Comparison of ENCODE assay signal across 16 cellular contexts in genomic region chr7:148584154-148584827, GRCh38. TPM values are rescaled to one million over a fixed set of nuclear protein-coding genes. Genes with fewer than 3 reads are reported as not detected.
DNase-seq lines count a peak whose midpoint lies in the region; ATAC-seq lines count a peak whose summit lies in the region.
"Had no signal": no experiment of that assay in that cellular context is flagged by ENCODE, and none has a peak within 500 bp of the region (broad histone marks: within the 10 kb centered on the region; RNA-seq: fewer than 3 reads in every experiment).

No MANE protein-coding gene starts in this region.

- H3K79me2 ChIP-seq in mesendoderm (ENCODE audit: control insufficient read depth, insufficient read depth, low read length) = no peaks in the 10 kb centered on the region

- H2AK5ac ChIP-seq in mesendoderm (ENCODE audit: low read length) = no peak overlapping the region

- H3K4me1 Mint-ChIP-seq in activated CD4-positive, alpha-beta T cell treated with anti-CD3 and anti-CD28 coated beads for 36 hours = peaks cover 27% of the 10 kb centered on the region
- H3K4me1 Mint-ChIP-seq in activated T-helper 17 cell treated with anti-CD3 and anti-CD28 coated beads, Interleukin-2, amount 50 U/mL, for 72 hours = peaks cover 7% of the 10 kb centered on the region

- peak; percentile 93 for ATAC-seq in activated CD4-positive, alpha-beta T cell treated with anti-CD3 and anti-CD28 coated beads for 36 hours
- ATAC-seq in GM21381 (IDR thresholded peaks at IDR 0.05; ENCODE audit: unreplicated experiment) (peak; percentile 96), HG03097 (IDR thresholded peaks at IDR 0.05; ENCODE audit: low FRiP score, unreplicated experiment) (peak; percentile 95)
- peak; percentile 89 for ATAC-seq in activated T-helper 17 cell treated with anti-CD3 and anti-CD28 coated beads, Interleukin-2, amount 50 U/mL, for 72 hours (replicated peaks)
- ATAC-seq: lower lobe of right lung, right cardiac atrium had no signal

- no CpG with 5 or more reads among the region's 5 CpGs for WGBS in mesendoderm (ENCODE audit: extremely low coverage, insufficient coverage, low lambda C conversion rate)

- CTCF ChIA-PET in activated CD4-positive, alpha-beta T cell treated with anti-CD3 and anti-CD28 coated beads for 36 hours (lab: Charles Lee) = interaction anchor here (0.7 to 2.5 kb wide), 9 partner anchors 9 to 380 kb away, joined by 3 to 27 read pairs (median 4); no protein-coding TSS in a partner anchor

- no peak overlapping the region for H3K27ac Mint-ChIP-seq in activated CD4-positive, alpha-beta T cell treated with anti-CD3 and anti-CD28 coated beads for 36 hours
- H3K27ac Mint-ChIP-seq in activated T-helper 17 cell treated with anti-CD3 and anti-CD28 coated beads, Interleukin-2, amount 50 U/mL, for 72 hours = no peak overlapping the region

- no peak overlapping the region for H3K56ac ChIP-seq in mesendoderm (ENCODE audit: low read length)

- POLR2A ChIA-PET in activated CD4-positive, alpha-beta T cell treated with anti-CD3 and anti-CD28 coated beads for 36 hours (lab: Charles Lee) = interaction anchor here (0.6 to 1.1 kb wide), 3 partner anchors 20 to 357 kb away, joined by 3 to 4 read pairs (median 3); no protein-coding TSS in a partner anchor

- H3K27ac ChIP-seq in mesendoderm (ENCODE audit: low read depth, low read length) = no peak overlapping the region
- H3K27ac ChIP-seq: HL-60, lower lobe of right lung had no signal

- H3K9me3 Mint-ChIP-seq in activated CD4-positive, alpha-beta T cell treated with anti-CD3 and anti-CD28 coated beads for 36 hours (ENCODE audit: low read depth) = no peaks in the 10 kb centered on the region
- no peaks in the 10 kb centered on the region for H3K9me3 Mint-ChIP-seq in activated T-helper 17 cell treated with anti-CD3 and anti-CD28 coated beads, Interleukin-2, amount 50 U/mL, for 72 hours

- no peak overlapping the region for H3K4me3 Mint-ChIP-seq in activated CD4-positive, alpha-beta T cell treated with anti-CD3 and anti-CD28 coated beads for 36 hours
- H3K4me3 Mint-ChIP-seq in activated T-helper 17 cell treated with anti-CD3 and anti-CD28 coated beads, Interleukin-2, amount 50 U/mL, for 72 hours = peak overlapping the region; percentile 11

- H4K8ac ChIP-seq in mesendoderm (ENCODE audit: low read depth, low read length) = no peak overlapping the region

- no peak overlapping the region for H3K4me3 ChIP-seq in mesendoderm (ENCODE audit: low read length)
- H3K4me3 ChIP-seq: lower lobe of right lung had no signal

- no peak overlapping the region for H3K18ac ChIP-seq in mesendoderm (ENCODE audit: low read length)

- no peaks in the 10 kb centered on the region for H3K27me3 ChIP-seq in mesendoderm (ENCODE audit: insufficient read depth, low read length, poor library complexity)

- peaks cover 2% of the 10 kb centered on the region for H3K4me1 ChIP-seq in mesendoderm (ENCODE audit: control insufficient read depth, low read depth, low read length)
- H3K4me1 ChIP-seq: lower lobe of right lung had no signal

- H3K23ac ChIP-seq in mesendoderm (ENCODE audit: low read length) = no peak overlapping the region

- peaks cover 4% of the 10 kb centered on the region for H3K27me3 Mint-ChIP-seq in activated CD4-positive, alpha-beta T cell treated with anti-CD3 and anti-CD28 coated beads for 36 hours
- H3K27me3 Mint-ChIP-seq in activated T-helper 17 cell treated with anti-CD3 and anti-CD28 coated beads, Interleukin-2, amount 50 U/mL, for 72 hours = no peaks in the 10 kb centered on the region

- no peak overlapping the region for H2BK120ac ChIP-seq in mesendoderm (ENCODE audit: low read depth, low read length)

- no peak overlapping the region for H3K4me2 ChIP-seq in mesendoderm (ENCODE audit: low read length)

- no peak overlapping the region for H3K9ac ChIP-seq in mesendoderm (ENCODE audit: low read length)

- no peaks in the 10 kb centered on the region for H3K79me1 ChIP-seq in mesendoderm (ENCODE audit: low read length)

- H3K36me3 ChIP-seq in mesendoderm (ENCODE audit: control insufficient read depth, insufficient read depth, low read length) = no peaks in the 10 kb centered on the region
- H3K36me3 ChIP-seq: lower lobe of right lung had no signal

- H2BK15ac ChIP-seq in mesendoderm (replicated peaks; ENCODE audit: low read depth) = no peak overlapping the region

- no peak overlapping the region for H3K4ac ChIP-seq in mesendoderm (ENCODE audit: low read depth, low read length)

- H2BK5ac ChIP-seq in mesendoderm (ENCODE audit: low read length) = no peak overlapping the region

- intact Hi-C loops in activated CD4-positive, alpha-beta T cell treated with anti-CD3 and anti-CD28 coated beads for 36 hours (cut with DNase I, micrococcal nuclease) = loop anchor here (1.0 to 2.0 kb wide), 2 partner anchors 20 to 113 kb away; no protein-coding TSS in a partner anchor

- no peaks in the 10 kb centered on the region for H3K36me3 Mint-ChIP-seq in activated CD4-positive, alpha-beta T cell treated with anti-CD3 and anti-CD28 coated beads for 36 hours (ENCODE audit: low read depth)
- H3K36me3 Mint-ChIP-seq in activated T-helper 17 cell treated with anti-CD3 and anti-CD28 coated beads, Interleukin-2, amount 50 U/mL, for 72 hours (ENCODE audit: low read depth) = no peaks in the 10 kb centered on the region

- DNase-seq in activated CD4-positive, alpha-beta T cell treated with anti-CD3 and anti-CD28 coated beads for 36 hours = peak; percentile 43
- DNase-seq in activated CD4-positive, alpha-beta T cell treated with anti-CD3 and anti-CD28 coated beads, Interleukin-2, amount 50 U/mL, for 4 hours = no peak
- no peak for DNase-seq in NCI-H1092 treated with DMSO at 0.1 percent for 48 hours (lab: John Stamatoyannopoulos, UW)
- no peak for DNase-seq in mesendoderm
- DNase-seq in RKO (ENCODE audit: low spot score) = no peak
- DNase-seq: lower lobe of right lung, right cardiac atrium, SHP77 treated with DMSO at 0.1 percent for 48 hours had no signal

- H4K5ac ChIP-seq in mesendoderm (ENCODE audit: low read length) = no peak overlapping the region

RNA-seq across cellular contexts. Expression of gene C7orf33, which starts 6.3 kb away (rescaled TPM):
- total RNA-seq in activated CD4-positive, alpha-beta T cell treated with anti-CD3 and anti-CD28 coated beads for 36 hours = not detected
- not detected for total RNA-seq in activated T-helper 17 cell treated with anti-CD3 and anti-CD28 coated beads, Interleukin-2, amount 50 U/mL, for 72 hours
- not detected for polyA plus RNA-seq in mesendoderm (2013, experiment 1 of 2)
- polyA plus RNA-seq in mesendoderm (2013, experiment 2 of 2) = not detected
- total RNA-seq: A673; activated CD8-positive, alpha-beta memory T cell treated with anti-CD3 and anti-CD28 coated beads for 36 hours; bronchial epithelial cell; fibroblast of villous mesenchyme; lower lobe of right lung; right cardiac atrium had no signal
- polyA plus RNA-seq: right cardiac atrium had no signal
